1 cellular context compared by ENCODE assay signal in the genomic region with DNA sequence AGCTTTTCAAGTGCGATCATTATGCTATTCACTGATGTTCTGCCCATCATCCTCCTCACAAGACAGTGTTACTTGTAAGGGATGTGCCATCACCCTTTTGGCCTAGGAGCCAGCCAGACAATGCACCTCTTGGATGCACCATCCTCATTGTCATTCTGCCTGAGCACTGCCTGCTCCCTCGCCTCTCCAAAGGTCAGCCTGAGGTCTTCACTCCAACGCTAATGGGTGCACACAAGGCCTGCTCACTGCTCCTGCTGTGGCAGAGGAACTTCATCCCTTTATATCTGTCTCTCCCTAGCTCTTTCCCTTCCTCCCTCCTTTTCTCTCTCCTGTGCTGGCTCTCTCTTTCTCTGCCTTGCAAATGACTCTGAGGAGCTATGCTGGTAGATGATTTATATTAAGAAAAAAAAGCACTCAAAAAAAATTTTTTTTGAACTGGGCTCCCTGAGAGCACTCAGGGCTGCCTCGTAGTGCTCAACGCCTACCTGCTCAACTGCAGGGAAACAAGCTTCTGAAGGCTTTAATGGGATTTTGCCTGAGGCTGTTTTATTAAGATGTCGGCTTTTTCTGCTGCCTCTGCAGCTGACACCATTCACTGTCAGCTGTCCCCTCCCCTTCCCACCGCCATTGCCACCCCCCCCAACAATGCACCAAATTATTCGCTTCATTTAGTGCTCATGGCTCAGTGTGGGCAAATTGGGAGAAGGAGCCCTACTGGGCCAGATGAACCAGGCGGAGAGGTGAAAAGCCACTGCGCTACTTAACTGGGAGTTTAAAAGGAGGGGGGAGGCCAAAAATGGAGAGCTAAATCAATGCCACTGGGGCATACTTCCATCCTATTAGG.
TF ChIP-seq lines count a peak whose summit lies in the region.

No MANE protein-coding gene starts in this region.

TF ChIP-seq in neural cell, 6 proteins besides CTCF, POLR2A, EP300 and RAD21:
- TF ChIP-seq SMC3 (conservative IDR thresholded peaks at IDR 0.05; ENCODE audit: poor library complexity) (no peak), TAF1 (IDR thresholded peaks at IDR 0.05; ENCODE audit: low read depth) (no peak), MXI1 (conservative IDR thresholded peaks at IDR 0.05; ENCODE audit: poor library complexity, severe bottlenecking) (no peak), REST (IDR thresholded peaks at IDR 0.05; ENCODE audit: borderline replicate concordance) (no peak), EZH2 (IDR thresholded peaks at IDR 0.05; ENCODE audit: borderline replicate concordance, insufficient read depth, low read length, poor library complexity, severe bottlenecking) (no peak), POLR2AphosphoS5 (IDR thresholded peaks at IDR 0.05) (no peak)
